In genomic region chr20:3980260-3981131, GRCh38 we compare ENCODE assay signal across 8 cellular contexts. TPM values are rescaled to one million over a fixed set of nuclear protein-coding genes. Genes with fewer than 3 reads are reported as not detected.
DNase-seq lines count a peak whose midpoint lies in the region; ATAC-seq, FAIRE-seq and TF ChIP-seq lines count a peak whose summit lies in the region.

No MANE protein-coding gene starts in this region.

- H4K20me1 ChIP-seq in keratinocyte (ENCODE audit: control insufficient read depth, extremely low read depth, insufficient read depth, low read length): no peaks in the 10 kb centered on the region

- H3K9me3 ChIP-seq in adipocyte (ENCODE audit: control insufficient read depth, low read length) (no peaks in the 10 kb centered on the region), keratinocyte (ENCODE audit: control insufficient read depth, low read depth, low read length) (no peaks in the 10 kb centered on the region)

- TF ChIP-seq POLR2A in GM12891 (IDR thresholded peaks at IDR 0.05; ENCODE audit: low read depth, low read length): no peak

- dilution Hi-C loops in keratinocyte (cut with MboI; ENCODE audit: extremely low pct_ligation_motif_present, low sequenced_read_pairs): no loop called here

- peak; percentile 78 for FAIRE-seq in GM12891 (lab: Jason Lieb, UNC)
- FAIRE-seq in keratinocyte (lab: Jason Lieb, UNC): peak; percentile 85

- peaks cover 1% of the 10 kb centered on the region for H3K27me3 Mint-ChIP-seq in endothelial cell (ENCODE audit: unreplicated experiment)

- H3K9me3 Mint-ChIP-seq in stimulated activated effector memory CD8-positive, alpha-beta T cell treated with anti-CD3 and anti-CD28 coated beads, Interleukin-12 subunit alpha, Interleukin-12 subunit beta, amount 100 ng/mL, for 72 hours: no peaks in the 10 kb centered on the region
- no peaks in the 10 kb centered on the region for H3K9me3 Mint-ChIP-seq in endothelial cell (ENCODE audit: unreplicated experiment)

- peak overlapping the region; percentile 82 for H3K4me3 ChIP-seq in adipocyte (ENCODE audit: low read length)
- peak overlapping the region in 2 of 3 experiments; percentile 55 to 58 for H3K4me3 ChIP-seq in keratinocyte (ENCODE audit: control insufficient read depth in 2 of 3, extremely low read depth in 1 of 3, insufficient read depth in 2 of 3, low read depth in 1 of 3, low read length in 3 of 3)

- H3K9ac ChIP-seq in adipocyte (ENCODE audit: low read length) (peak overlapping the region; percentile 80), keratinocyte (ENCODE audit: control insufficient read depth, extremely low read depth, insufficient read depth, low read length) (peak overlapping the region; percentile 54)

- H3K9me1 ChIP-seq in keratinocyte (ENCODE audit: control insufficient read depth, extremely low read depth, insufficient read depth, low read length): no peaks in the 10 kb centered on the region

- no peaks in the 10 kb centered on the region for H3K27me3 ChIP-seq in adipocyte (replicated peaks; ENCODE audit: control insufficient read depth, insufficient read depth, low read length)
- no peaks in the 10 kb centered on the region for H3K27me3 ChIP-seq in keratinocyte (ENCODE audit: control insufficient read depth, extremely low read depth, insufficient read depth, low read length)

- peak overlapping the region; percentile 82 for H2AFZ ChIP-seq in keratinocyte (ENCODE audit: control insufficient read depth, low read length)

- DNase-seq in GM12891 (ENCODE audit: insufficient read length, low spot score): no peak
- DNase-seq in NCI-H2227 (lab: John Stamatoyannopoulos, UW; ENCODE audit: unreplicated experiment): peak; percentile 56
- DNase-seq in adipocyte (ENCODE audit: low read depth): peak; percentile 73
- DNase-seq in keratinocyte (ENCODE audit: low read depth, low spot score): no peak
- DNase-seq in stimulated activated effector memory CD8-positive, alpha-beta T cell treated with anti-CD3 and anti-CD28 coated beads, Interleukin-12 subunit alpha, Interleukin-12 subunit beta, amount 100 ng/mL, for 72 hours (ENCODE audit: low spot score in 2 of 2): peak in 1 of 2 donors; percentile 73
- DNase-seq in superior temporal gyrus (ENCODE audit: extremely low spot score): no peak
- DNase-seq in 8988T: no peak
- DNase-seq in endothelial cell (ENCODE audit: low spot score): no peak

- no peaks in the 10 kb centered on the region for H3K79me2 ChIP-seq in keratinocyte (ENCODE audit: control insufficient read depth, insufficient read depth, low read length)

- TF ChIP-seq CTCF in keratinocyte (optimal IDR thresholded peaks at IDR 0.05 in 1 of 3, IDR thresholded peaks at IDR 0.05 in 1 of 3, conservative IDR thresholded peaks at IDR 0.05 in 1 of 3; ENCODE audit: extremely low read depth in 1 of 3, insufficient read depth in 2 of 3, low read length in 3 of 3) (no peak), endothelial cell (IDR thresholded peaks at IDR 0.05; ENCODE audit: unreplicated experiment) (no peak)

- H3K4me3 Mint-ChIP-seq in stimulated activated effector memory CD8-positive, alpha-beta T cell treated with anti-CD3 and anti-CD28 coated beads, Interleukin-12 subunit alpha, Interleukin-12 subunit beta, amount 100 ng/mL, for 72 hours: peak overlapping the region; percentile 59
- H3K4me3 Mint-ChIP-seq in endothelial cell (ENCODE audit: unreplicated experiment): no peak overlapping the region

- H3K36me3 Mint-ChIP-seq in stimulated activated effector memory CD8-positive, alpha-beta T cell treated with anti-CD3 and anti-CD28 coated beads, Interleukin-12 subunit alpha, Interleukin-12 subunit beta, amount 100 ng/mL, for 72 hours: peaks cover 5% of the 10 kb centered on the region
- H3K36me3 Mint-ChIP-seq in endothelial cell (ENCODE audit: low read depth, unreplicated experiment): no peaks in the 10 kb centered on the region

- H3K4me1 ChIP-seq in adipocyte (ENCODE audit: control insufficient read depth, insufficient read depth, low read length) (peaks cover 10% of the 10 kb centered on the region), keratinocyte (ENCODE audit: control insufficient read depth, extremely low read depth, insufficient read depth, low read length) (peaks cover 9% of the 10 kb centered on the region)

- peak overlapping the region; percentile 93 for H3K27ac Mint-ChIP-seq in stimulated activated effector memory CD8-positive, alpha-beta T cell treated with anti-CD3 and anti-CD28 coated beads, Interleukin-12 subunit alpha, Interleukin-12 subunit beta, amount 100 ng/mL, for 72 hours
- no peak overlapping the region for H3K27ac Mint-ChIP-seq in endothelial cell (ENCODE audit: unreplicated experiment)

- ATAC-seq in stimulated activated effector memory CD8-positive, alpha-beta T cell treated with anti-CD3 and anti-CD28 coated beads, Interleukin-12 subunit alpha, Interleukin-12 subunit beta, amount 100 ng/mL, for 72 hours: peak; percentile 98

- H3K36me3 ChIP-seq in adipocyte (ENCODE audit: control insufficient read depth, insufficient read depth, low read length, severe bottlenecking): peaks cover 10% of the 10 kb centered on the region
- H3K36me3 ChIP-seq in keratinocyte (ENCODE audit: control insufficient read depth in 2 of 2, extremely low read depth in 1 of 2, insufficient read depth in 2 of 2, low read length in 2 of 2): peaks cover 0 to 1% of the 10 kb centered on the region in 2 experiments

- H3K27ac ChIP-seq in keratinocyte (ENCODE audit: control insufficient read depth, insufficient read depth, low read length): peak overlapping the region; percentile 68

- H3K4me2 ChIP-seq in keratinocyte (ENCODE audit: control insufficient read depth, extremely low read depth, insufficient read depth, low read depth, low read length): peak overlapping the region; percentile 88

- peaks cover 24% of the 10 kb centered on the region for H3K4me1 Mint-ChIP-seq in stimulated activated effector memory CD8-positive, alpha-beta T cell treated with anti-CD3 and anti-CD28 coated beads, Interleukin-12 subunit alpha, Interleukin-12 subunit beta, amount 100 ng/mL, for 72 hours
- H3K4me1 Mint-ChIP-seq in endothelial cell (ENCODE audit: unreplicated experiment): peaks cover 13% of the 10 kb centered on the region

TF ChIP-seq in GM12891, 5 proteins besides CTCF, POLR2A, EP300 and RAD21:
- TF ChIP-seq SPI1 (IDR thresholded peaks at IDR 0.05; ENCODE audit: low read depth, low read length): peak; percentile 46; the same call in 1 of the 2 replicates
- TF ChIP-seq POU2F2 (IDR thresholded peaks at IDR 0.05; ENCODE audit: low read depth, low read length): no peak
- no peak for TF ChIP-seq POLR2AphosphoS5 (IDR thresholded peaks at IDR 0.05; ENCODE audit: low read depth, low read length)
- no peak for TF ChIP-seq PAX5 (IDR thresholded peaks at IDR 0.05; ENCODE audit: insufficient read depth, low read length, severe bottlenecking)
- peak; percentile 43; the same call in 1 of the 2 replicates for TF ChIP-seq TAF1 (IDR thresholded peaks at IDR 0.05; ENCODE audit: low read depth, low read length)

RNA-seq across cellular contexts. Expression of gene RNF24, which starts 34.9 kb away (rescaled TPM):
- polyA plus RNA-seq in GM12891 (2012; ENCODE audit: low read depth, missing spikeins): 3.4 TPM
- polyA plus RNA-seq in keratinocyte: 3.9 to 7.8 TPM (median 5.5 TPM) in 3 replicates
- 2.0 TPM for polyA plus RNA-seq in keratinocyte (2011; ENCODE audit: low read depth)
- polyA plus RNA-seq in keratinocyte (2011; cell fraction: cytosol; rRNA removed): 5.9 and 6.7 TPM in 2 replicates
- polyA plus RNA-seq in keratinocyte (2011; cell fraction: nucleus; rRNA removed): 8.1 and 10.0 TPM in 2 replicates
- polyA plus RNA-seq in keratinocyte (2012; ENCODE audit: low replicate concordance): 8.4 and 9.9 TPM in 2 replicates
- polyA minus RNA-seq in keratinocyte: 4.0 to 9.7 TPM (median 6.9 TPM) in 3 replicates
- 5.6 TPM for polyA minus RNA-seq in keratinocyte (2011; cell fraction: cytosol; rRNA and poly(A)+ RNA removed)
- 5.9 and 10.4 TPM in 2 replicates for polyA minus RNA-seq in keratinocyte (2011; cell fraction: nucleus; rRNA and poly(A)+ RNA removed)
- 19.8 TPM for total RNA-seq in endothelial cell (ENCODE audit: unreplicated experiment)

Comparison
In these comparisons a context has a peak if more than half of its experiments do, and no peak if none do; other contexts are left out.
1. DNase-seq: peak in NCI-H2227 (single experiment) and adipocyte (single experiment); none in GM12891 (single experiment), keratinocyte (single experiment), superior temporal gyrus (single experiment), 8988T (single experiment) and endothelial cell (single experiment).